14 cellular contexts compared by ENCODE assay signal in genomic region chr11:131206671-131207070, GRCh38.
DNase-seq lines count a peak whose midpoint lies in the region; ATAC-seq and TF ChIP-seq lines count a peak whose summit lies in the region.
"Had no signal": no experiment of that assay in that cellular context is flagged by ENCODE, and none has a peak within 500 bp of the region (broad histone marks: within the 10 kb centered on the region; RNA-seq: fewer than 3 reads in every experiment).

No MANE protein-coding gene starts in this region.

- no peak for TF ChIP-seq CTCF in omental fat pad (IDR thresholded peaks at IDR 0.05)

- ATAC-seq in omental fat pad (ENCODE audit: low FRiP score) (peak; percentile 67), HG02973 (IDR thresholded peaks at IDR 0.05; ENCODE audit: unreplicated experiment) (no peak)
- ATAC-seq: GM23338 had no signal

- peak; percentile 8 for DNase-seq in NCI-H226
- peak; percentile 8 for DNase-seq in kidney glomerular epithelial cell (lab: John Stamatoyannopoulos, UW)
- no peak for DNase-seq in omental fat pad (ENCODE audit: low spot score)
- DNase-seq in G401 (ENCODE audit: low spot score), result no peak
- no peak for DNase-seq in SIG-M5 treated with dmso at 0.1 percent for 504 hours (lab: John Stamatoyannopoulos, UW; ENCODE audit: unreplicated experiment)
- no peak for DNase-seq in activated CD4-positive, alpha-beta T cell treated with anti-CD3 and anti-CD28 coated beads for 48 hours
- DNase-seq: AML-193; Caco-2; CD4-positive, alpha-beta T cell; GF-D8; HCEC 1CT; HFFc6 had no signal

- in situ Hi-C loops in G401 (cut with HindIII; ENCODE audit: low sequenced_read_pairs), result no loop called here

Comparison
In these comparisons a context has a peak if more than half of its experiments do, and no peak if none do; other contexts are left out.
1. DNase-seq: peak in NCI-H226 (single experiment) and kidney glomerular epithelial cell (single experiment); none in omental fat pad (single experiment), G401 (single experiment), SIG-M5 treated with dmso at 0.1 percent for 504 hours (single experiment) and activated CD4-positive, alpha-beta T cell treated with anti-CD3 and anti-CD28 coated beads for 48 hours (single experiment).